ENCODE assay signal across 8 cellular contexts in genomic region chr10:17453377-17454091, GRCh38. TPM values are rescaled to one million over a fixed set of nuclear protein-coding genes. Genes with fewer than 3 reads are reported as not detected.
A peak's percentile ranks its signal among the peaks of the same experiment; 100 is the strongest.
DNase-seq lines count a peak whose midpoint lies in the region; ATAC-seq, FAIRE-seq and TF ChIP-seq lines count a peak whose summit lies in the region.

No MANE protein-coding gene starts in this region.

- WGBS in tibial nerve, 2 donors, result 1% methylated on average over 40 to 58 of the region's 66 CpGs

- H3K27me3 ChIP-seq in tibial nerve, result peaks cover 0 to 30% of the 10 kb centered on the region in 2 donors

- peak overlapping the region; percentile 87 to 91 for H3K4me3 Mint-ChIP-seq in effector memory CD8-positive, alpha-beta T cell
- peak overlapping the region; percentile 76 for H3K4me3 Mint-ChIP-seq in mesothelial cell of epicardium

- peak overlapping the region in 1 of 4 donors; percentile 60 for H3K27ac ChIP-seq in tibial nerve

- H3K4me3 ChIP-seq in tibial nerve, result peak overlapping the region; percentile 29 to 49 (median 32)

- no peak for TF ChIP-seq EP300 in tibial nerve (IDR thresholded peaks at IDR 0.05)

- H3K4me1 ChIP-seq in tibial nerve, result peaks cover 0 to 19% (median 5%) of the 10 kb centered on the region in 4 donors

- ATAC-seq in GM18498 (IDR thresholded peaks at IDR 0.05; ENCODE audit: unreplicated experiment) (peak; percentile 36), HG03439 (IDR thresholded peaks at IDR 0.05; ENCODE audit: unreplicated experiment) (no peak)
- peak; percentile 52 for ATAC-seq in effector memory CD8-positive, alpha-beta T cell (replicated peaks)

- TF ChIP-seq CTCF in mesothelial cell of epicardium (IDR thresholded peaks at IDR 0.05; ENCODE audit: unreplicated experiment) (no peak), tibial nerve (IDR thresholded peaks at IDR 0.05) (no peak)

- peaks cover 2 to 20% of the 10 kb centered on the region in 2 donors for H3K4me1 Mint-ChIP-seq in effector memory CD8-positive, alpha-beta T cell (ENCODE audit: low read depth in 2 of 2)
- peaks cover 14% of the 10 kb centered on the region for H3K4me1 Mint-ChIP-seq in mesothelial cell of epicardium

- peak overlapping the region; percentile 90 to 98 for H3K27ac Mint-ChIP-seq in effector memory CD8-positive, alpha-beta T cell
- no peak overlapping the region for H3K27ac Mint-ChIP-seq in mesothelial cell of epicardium

- H3K9me3 Mint-ChIP-seq in effector memory CD8-positive, alpha-beta T cell, result peaks cover 0 to 3% of the 10 kb centered on the region in 2 donors
- peaks cover 14% of the 10 kb centered on the region for H3K9me3 Mint-ChIP-seq in mesothelial cell of epicardium

- TF ChIP-seq POLR2A in tibial nerve (IDR thresholded peaks at IDR 0.05), result no peak

- no peak for FAIRE-seq in GM19239 (lab: Jason Lieb, UNC)

- DNase-seq in HT1080 (ENCODE audit: low read depth) (peak; percentile 29), mesothelial cell of epicardium (ENCODE audit: low spot score in 2 of 2, unreplicated experiment in 2 of 2) (peak; percentile 34 to 53), tibial nerve (ENCODE audit: low spot score in 2 of 2) (peak; percentile 22 to 32), GM19239 (ENCODE audit: insufficient read length, low spot score) (no peak)
- DNase-seq in activated CD4-positive, alpha-beta T cell treated with anti-CD3 and anti-CD28 coated beads, Interleukin-2, amount 50 U/mL, for 4 hours, result peak; percentile 27 to 28
- peak in 2 of 3 experiments; percentile 26 to 35 for DNase-seq in effector memory CD8-positive, alpha-beta T cell

- peaks cover 0 to 22% (median 2%) of the 10 kb centered on the region in 4 donors for H3K9me3 ChIP-seq in tibial nerve

- H3K36me3 ChIP-seq in tibial nerve, result peaks cover 0 to 16% (median 0%) of the 10 kb centered on the region in 3 donors

- H3K36me3 Mint-ChIP-seq in effector memory CD8-positive, alpha-beta T cell (ENCODE audit: insufficient read depth), result peaks cover 16% of the 10 kb centered on the region
- H3K36me3 Mint-ChIP-seq in mesothelial cell of epicardium, result peaks cover 10% of the 10 kb centered on the region

- H3K27me3 Mint-ChIP-seq in effector memory CD8-positive, alpha-beta T cell, result peaks cover 0 to 14% of the 10 kb centered on the region in 2 donors
- H3K27me3 Mint-ChIP-seq in mesothelial cell of epicardium (ENCODE audit: low read depth), result peaks cover 74% of the 10 kb centered on the region

RNA-seq across cellular contexts. Expression of gene ST8SIA6, which starts 0.9 kb away (rescaled TPM):
- 0.03 and 0.10 TPM in 2 replicates for total RNA-seq in HT1080 (2014; rRNA removed; shearing (Covaris generic))
- polyA plus RNA-seq in HT1080 (2015; cell fraction: cytosol; rRNA removed), result 0.06 and 0.16 TPM in 2 replicates
- 0.07 and 0.40 TPM in 2 replicates for polyA plus RNA-seq in HT1080 (2015; cell fraction: nucleus; rRNA removed)
- total RNA-seq in mesothelial cell of epicardium (1.4 to 1.7 TPM (median 1.4 TPM) in 3 replicates), tibial nerve (1 to 10 TPM; 1.9 to 4.2 (median 3.5) TPM)
